ENCODE assay signal across 9 cellular contexts in the genomic region with DNA sequence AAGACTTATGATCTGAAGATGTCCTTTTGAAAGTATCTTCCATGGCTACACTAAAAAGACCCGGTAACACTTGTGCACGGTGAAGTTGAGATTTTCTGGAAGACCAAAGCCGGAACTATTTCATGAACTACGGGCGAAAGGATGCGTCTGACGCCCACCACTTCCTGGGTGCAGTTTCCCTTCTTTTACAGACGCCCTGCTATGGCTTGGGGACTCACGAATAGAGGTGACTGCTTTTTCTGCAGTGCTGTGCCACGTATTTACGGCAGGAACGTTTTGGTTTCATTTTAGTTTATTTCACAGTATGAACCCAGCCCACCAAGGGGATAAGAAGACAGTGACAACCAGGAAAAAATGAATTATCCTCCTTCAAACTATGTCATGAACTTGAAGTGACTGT.
DNase-seq lines count a peak whose midpoint lies in the region; ATAC-seq and TF ChIP-seq lines count a peak whose summit lies in the region.
"Had no signal": no experiment of that assay in that cellular context is flagged by ENCODE, and none has a peak within 500 bp of the region (broad histone marks: within the 10 kb centered on the region; RNA-seq: fewer than 3 reads in every experiment).

No MANE protein-coding gene starts in this region.

- no peaks in the 10 kb centered on the region for H4K20me1 ChIP-seq in hepatocyte (ENCODE audit: insufficient read depth, poor library complexity, severe bottlenecking)

- ATAC-seq in HG03442 (IDR thresholded peaks at IDR 0.05; ENCODE audit: unreplicated experiment): peak; percentile 53
- ATAC-seq: K562 had no signal

- H3K9me3 ChIP-seq in hepatocyte (ENCODE audit: low read depth) (no peaks in the 10 kb centered on the region), adrenal gland (replicated peaks in 1 of 3) (no peaks in the 10 kb centered on the region), prostate gland (no peaks in the 10 kb centered on the region)

- H3K4me1 ChIP-seq in hepatocyte (ENCODE audit: insufficient read depth): no peaks in the 10 kb centered on the region
- H3K4me1 ChIP-seq in adrenal gland (replicated peaks in 1 of 2): peaks cover 0 to 8% of the 10 kb centered on the region in 2 donors
- H3K4me1 ChIP-seq in prostate gland (replicated peaks): peaks cover 7% of the 10 kb centered on the region

- no peaks in the 10 kb centered on the region for H3K79me2 ChIP-seq in hepatocyte

- H3K27me3 ChIP-seq in hepatocyte: no peaks in the 10 kb centered on the region
- no peaks in the 10 kb centered on the region for H3K27me3 ChIP-seq in adrenal gland
- H3K27me3 ChIP-seq in prostate gland (replicated peaks; ENCODE audit: insufficient read depth): no peaks in the 10 kb centered on the region

- H3K4me3 Mint-ChIP-seq in activated CD4-positive, alpha-beta memory T cell treated with anti-CD3 and anti-CD28 coated beads, Interleukin-2, amount 10 ng/mL, durations not matched to agents 7 days and 5 days: peak overlapping the region; percentile 62

- TF ChIP-seq POLR2A in adrenal gland (IDR thresholded peaks at IDR 0.05) (no peak), prostate gland (IDR thresholded peaks at IDR 0.05) (no peak)

- H3K36me3 Mint-ChIP-seq in activated CD4-positive, alpha-beta memory T cell treated with anti-CD3 and anti-CD28 coated beads, Interleukin-2, amount 10 ng/mL, durations not matched to agents 7 days and 5 days (ENCODE audit: low read depth): no peaks in the 10 kb centered on the region

- H3K27ac ChIP-seq in hepatocyte: no peak overlapping the region
- H3K27ac ChIP-seq in adrenal gland: no peak overlapping the region
- H3K27ac ChIP-seq in prostate gland: no peak overlapping the region

- CTCF ChIA-PET in activated CD4-positive, alpha-beta memory T cell treated with anti-CD3 and anti-CD28 coated beads, Interleukin-2, amount 10 ng/mL, durations not matched to agents 7 days and 5 days (lab: Charles Lee): interaction anchor here (1.0 kb wide), 1 partner anchor 105 kb away, joined by 3 read pairs; no protein-coding TSS in a partner anchor

- H3K27ac Mint-ChIP-seq in activated CD4-positive, alpha-beta memory T cell treated with anti-CD3 and anti-CD28 coated beads, Interleukin-2, amount 10 ng/mL, durations not matched to agents 7 days and 5 days: peak overlapping the region; percentile 84

- H3K9me2 ChIP-seq in hepatocyte (replicated peaks; ENCODE audit: insufficient read depth): no peaks in the 10 kb centered on the region

- no peaks in the 10 kb centered on the region for H3K27me3 Mint-ChIP-seq in activated CD4-positive, alpha-beta memory T cell treated with anti-CD3 and anti-CD28 coated beads, Interleukin-2, amount 10 ng/mL, durations not matched to agents 7 days and 5 days

- intact Hi-C loops in adrenal gland (cut with DNase I) (no loop called here), prostate gland (cut with DNase I) (no loop called here)

- no peak overlapping the region for H2AFZ ChIP-seq in hepatocyte

- peaks cover 36% of the 10 kb centered on the region for H3K4me1 Mint-ChIP-seq in activated CD4-positive, alpha-beta memory T cell treated with anti-CD3 and anti-CD28 coated beads, Interleukin-2, amount 10 ng/mL, durations not matched to agents 7 days and 5 days

- H3K4me3 ChIP-seq in hepatocyte (no peak overlapping the region), adrenal gland (no peak overlapping the region), prostate gland (no peak overlapping the region)
- H3K4me3 ChIP-seq: K562 had no signal

- no peaks in the 10 kb centered on the region for H3K9me3 Mint-ChIP-seq in activated CD4-positive, alpha-beta memory T cell treated with anti-CD3 and anti-CD28 coated beads, Interleukin-2, amount 10 ng/mL, durations not matched to agents 7 days and 5 days

- WGBS in hepatocyte (ENCODE audit: low lambda C conversion rate, missing lambda C conversion rate): 84% methylated on average over 12 of the region's 12 CpGs
- 75 to 83% (median 80%) methylated on average over 12 of the region's 12 CpGs for WGBS in adrenal gland, 4 donors
- 90% methylated on average over 12 of the region's 12 CpGs for WGBS in prostate gland

- POLR2A ChIA-PET in activated CD4-positive, alpha-beta memory T cell treated with anti-CD3 and anti-CD28 coated beads, Interleukin-2, amount 10 ng/mL, durations not matched to agents 7 days and 5 days (lab: Charles Lee): interaction anchor here (1.1 to 2.0 kb wide), 3 partner anchors 24 to 96 kb away, joined by 3 to 6 read pairs (median 4); no protein-coding TSS in a partner anchor

- no peak for TF ChIP-seq CTCF in hepatocyte (IDR thresholded peaks at IDR 0.05; ENCODE audit: poor library complexity)
- TF ChIP-seq CTCF in adrenal gland (IDR thresholded peaks at IDR 0.05): no peak
- TF ChIP-seq CTCF in prostate gland (IDR thresholded peaks at IDR 0.05): no peak

- DNase-seq in activated CD4-positive, alpha-beta memory T cell treated with anti-CD3 and anti-CD28 coated beads, Interleukin-2, amount 10 ng/mL, durations not matched to agents 7 days and 5 days: peak; percentile 82
- DNase-seq in effector CD8-positive, alpha-beta T cell (lab: John Stamatoyannopoulos, UW): peak; percentile 17
- DNase-seq in stimulated activated CD8-positive, alpha-beta memory T cell treated with anti-CD3 and anti-CD28 coated beads, Interleukin-2, amount 100 ng/mL, for 48 hours (ENCODE audit: low read depth in 2 of 2): peak; percentile 31 to 51
- DNase-seq in hepatocyte (ENCODE audit: low spot score) (no peak), adrenal gland (no peak), prostate gland (ENCODE audit: low spot score) (no peak), NCI-H1930 (lab: John Stamatoyannopoulos, UW) (no peak)

- no peaks in the 10 kb centered on the region for H3K36me3 ChIP-seq in hepatocyte (replicated peaks; ENCODE audit: insufficient read depth, low read depth)
- H3K36me3 ChIP-seq in adrenal gland (replicated peaks in 1 of 2): peaks cover 0 to 9% of the 10 kb centered on the region in 2 donors
- no peaks in the 10 kb centered on the region for H3K36me3 ChIP-seq in prostate gland

- H3K4me2 ChIP-seq in hepatocyte: no peak overlapping the region

Comparison
In these comparisons a context has a peak if more than half of its experiments do, and no peak if none do; other contexts are left out.
1. DNase-seq: peak in activated CD4-positive, alpha-beta memory T cell treated with anti-CD3 and anti-CD28 coated beads, Interleukin-2, amount 10 ng/mL, durations not matched to agents 7 days and 5 days (single experiment), effector CD8-positive, alpha-beta T cell (single experiment) and stimulated activated CD8-positive, alpha-beta memory T cell treated with anti-CD3 and anti-CD28 coated beads, Interleukin-2, amount 100 ng/mL, for 48 hours (2 of 2); none in hepatocyte (single experiment), adrenal gland (0 of 7), prostate gland (single experiment) and NCI-H1930 (0 of 2).